Comparison of ENCODE assay signal across 8 cellular contexts in genomic region chr12:126752021-126752420, GRCh38.
"Had no signal": no experiment of that assay in that cellular context is flagged by ENCODE, and none has a peak within 500 bp of the region (broad histone marks: within the 10 kb centered on the region; RNA-seq: fewer than 3 reads in every experiment).

No MANE protein-coding gene starts in this region.

- H3K27ac ChIP-seq: GM23248 had no signal

- H3K9ac ChIP-seq: GM23248 had no signal

- H3K4me1 ChIP-seq: HAP-1 had no signal

- H3K4me3 ChIP-seq: GM23248, HAP-1 had no signal

- H3K9me3 ChIP-seq: HAP-1 had no signal

- FAIRE-seq: HTR-8/SVneo had no signal

- H3K4me3 Mint-ChIP-seq: HFFc6 had no signal

- ATAC-seq: HCT116 had no signal

- H2AFZ ChIP-seq: GM23248 had no signal

- DNase-seq: GM23248, GOT3, H7, HFFc6, IMR-90 had no signal

- H3K36me3 ChIP-seq: HAP-1 had no signal

- H3K27ac Mint-ChIP-seq: HFFc6 had no signal
